ENCODE assay signal across 8 cellular contexts in genomic region chr2:230957756-230958391, GRCh38. TPM values are rescaled to one million over a fixed set of nuclear protein-coding genes. Genes with fewer than 3 reads are reported as not detected.
A peak's percentile ranks its signal among the peaks of the same experiment; 100 is the strongest.
DNase-seq lines count a peak whose midpoint lies in the region; ATAC-seq lines count a peak whose summit lies in the region.

No MANE protein-coding gene starts in this region.

- peak overlapping the region; percentile 69 for H3K4me3 Mint-ChIP-seq in T-helper 1 cell treated with Interleukin-12 subunit alpha and Interleukin-12 subunit beta and Interleukin-4 antibody, amounts not matched to agents 30 μg/mL and 1 μg/mL, for 36 hours
- peak overlapping the region; percentile 79 for H3K4me3 Mint-ChIP-seq in activated T-helper 1 cell treated with anti-CD3 and anti-CD28 coated beads, Interleukin-12 subunit alpha, Interleukin-12 subunit beta, Interleukin-2, Interleukin-4 antibody, amounts not matched to agents 30 ng/mL and 10 ng/mL and 1 ng/mL, durations not matched to agents 14 hours and 24 hours and 36 hours
- H3K4me3 Mint-ChIP-seq in stimulated activated naive CD8-positive, alpha-beta T cell treated with anti-CD3 and anti-CD28 coated beads, Interleukin-15, amount 100 ng/mL, for 72 hours: peak overlapping the region; percentile 91 to 96

- H3K9me3 ChIP-seq in iPS-18a (ENCODE audit: control insufficient read depth, low read depth, low read length): no peaks in the 10 kb centered on the region

- peak overlapping the region; percentile 60 for H3K9ac ChIP-seq in iPS-18a (ENCODE audit: low read length)

- intact Hi-C loops in activated T-helper 1 cell treated with anti-CD3 and anti-CD28 coated beads, Interleukin-12 subunit alpha, Interleukin-12 subunit beta, Interleukin-2, Interleukin-4 antibody, amounts not matched to agents 30 ng/mL and 10 ng/mL and 1 ng/mL, durations not matched to agents 14 hours and 24 hours and 36 hours (cut with micrococcal nuclease): loop anchor here (1.0 to 2.0 kb wide), 5 partner anchors 16 to 53 kb away; partner anchors contain the start of gene GPR55

- peak overlapping the region; percentile 60 for H3K4me3 ChIP-seq in iPS-18a (ENCODE audit: low read length)

- peaks cover 87% of the 10 kb centered on the region for H3K27me3 Mint-ChIP-seq in T-helper 1 cell treated with Interleukin-12 subunit alpha and Interleukin-12 subunit beta and Interleukin-4 antibody, amounts not matched to agents 30 μg/mL and 1 μg/mL, for 36 hours (ENCODE audit: low read depth)
- H3K27me3 Mint-ChIP-seq in activated T-helper 1 cell treated with anti-CD3 and anti-CD28 coated beads, Interleukin-12 subunit alpha, Interleukin-12 subunit beta, Interleukin-2, Interleukin-4 antibody, amounts not matched to agents 30 ng/mL and 10 ng/mL and 1 ng/mL, durations not matched to agents 14 hours and 24 hours and 36 hours (ENCODE audit: insufficient read depth): peaks cover 81% of the 10 kb centered on the region
- peaks cover 15% of the 10 kb centered on the region for H3K27me3 Mint-ChIP-seq in stimulated activated naive CD8-positive, alpha-beta T cell treated with anti-CD3 and anti-CD28 coated beads, Interleukin-15, amount 100 ng/mL, for 72 hours

- no peaks in the 10 kb centered on the region for H3K9me3 Mint-ChIP-seq in T-helper 1 cell treated with Interleukin-12 subunit alpha and Interleukin-12 subunit beta and Interleukin-4 antibody, amounts not matched to agents 30 μg/mL and 1 μg/mL, for 36 hours
- H3K9me3 Mint-ChIP-seq in activated T-helper 1 cell treated with anti-CD3 and anti-CD28 coated beads, Interleukin-12 subunit alpha, Interleukin-12 subunit beta, Interleukin-2, Interleukin-4 antibody, amounts not matched to agents 30 ng/mL and 10 ng/mL and 1 ng/mL, durations not matched to agents 14 hours and 24 hours and 36 hours: no peaks in the 10 kb centered on the region
- no peaks in the 10 kb centered on the region for H3K9me3 Mint-ChIP-seq in stimulated activated naive CD8-positive, alpha-beta T cell treated with anti-CD3 and anti-CD28 coated beads, Interleukin-15, amount 100 ng/mL, for 72 hours

- H3K27me3 ChIP-seq in iPS-18a (ENCODE audit: control insufficient read depth, insufficient read depth, low read length): peaks cover 28% of the 10 kb centered on the region

- H3K36me3 ChIP-seq in iPS-18a (ENCODE audit: control insufficient read depth, low read depth, low read length): no peaks in the 10 kb centered on the region

- peaks cover 2% of the 10 kb centered on the region for H3K36me3 Mint-ChIP-seq in T-helper 1 cell treated with Interleukin-12 subunit alpha and Interleukin-12 subunit beta and Interleukin-4 antibody, amounts not matched to agents 30 μg/mL and 1 μg/mL, for 36 hours (ENCODE audit: low read depth)
- no peaks in the 10 kb centered on the region for H3K36me3 Mint-ChIP-seq in activated T-helper 1 cell treated with anti-CD3 and anti-CD28 coated beads, Interleukin-12 subunit alpha, Interleukin-12 subunit beta, Interleukin-2, Interleukin-4 antibody, amounts not matched to agents 30 ng/mL and 10 ng/mL and 1 ng/mL, durations not matched to agents 14 hours and 24 hours and 36 hours (ENCODE audit: low read depth)

- H3K27ac ChIP-seq in iPS-18a (ENCODE audit: low read length) (no peak overlapping the region), caudate nucleus (ENCODE audit: low read depth, low read length) (no peak overlapping the region)

- no peak for ATAC-seq in stimulated activated naive CD8-positive, alpha-beta T cell treated with anti-CD3 and anti-CD28 coated beads, Interleukin-15, amount 100 ng/mL, for 72 hours
- no peak for ATAC-seq in GM21447 (IDR thresholded peaks at IDR 0.05; ENCODE audit: unreplicated experiment)

- DNase-seq in T-helper 1 cell: no peak
- DNase-seq in activated T-helper 1 cell treated with anti-CD3 and anti-CD28 coated beads, Interleukin-12 subunit alpha, Interleukin-12 subunit beta, Interleukin-2, Interleukin-4 antibody, amounts not matched to agents 30 ng/mL and 10 ng/mL and 1 ng/mL, durations not matched to agents 14 hours and 24 hours and 36 hours (ENCODE audit: low spot score): no peak
- DNase-seq in stimulated activated naive CD8-positive, alpha-beta T cell treated with anti-CD3 and anti-CD28 coated beads, Interleukin-15, amount 100 ng/mL, for 72 hours: no peak
- no peak for DNase-seq in caudate nucleus (lab: John Stamatoyannopoulos, UW)
- no peak for DNase-seq in 8988T

- peaks cover 14% of the 10 kb centered on the region for H3K4me1 Mint-ChIP-seq in T-helper 1 cell treated with Interleukin-12 subunit alpha and Interleukin-12 subunit beta and Interleukin-4 antibody, amounts not matched to agents 30 μg/mL and 1 μg/mL, for 36 hours (ENCODE audit: low read depth)
- peaks cover 29% of the 10 kb centered on the region for H3K4me1 Mint-ChIP-seq in activated T-helper 1 cell treated with anti-CD3 and anti-CD28 coated beads, Interleukin-12 subunit alpha, Interleukin-12 subunit beta, Interleukin-2, Interleukin-4 antibody, amounts not matched to agents 30 ng/mL and 10 ng/mL and 1 ng/mL, durations not matched to agents 14 hours and 24 hours and 36 hours (ENCODE audit: low read depth)
- H3K4me1 Mint-ChIP-seq in stimulated activated naive CD8-positive, alpha-beta T cell treated with anti-CD3 and anti-CD28 coated beads, Interleukin-15, amount 100 ng/mL, for 72 hours: peaks cover 75% of the 10 kb centered on the region

- H3K27ac Mint-ChIP-seq in T-helper 1 cell treated with Interleukin-12 subunit alpha and Interleukin-12 subunit beta and Interleukin-4 antibody, amounts not matched to agents 30 μg/mL and 1 μg/mL, for 36 hours: no peak overlapping the region
- H3K27ac Mint-ChIP-seq in activated T-helper 1 cell treated with anti-CD3 and anti-CD28 coated beads, Interleukin-12 subunit alpha, Interleukin-12 subunit beta, Interleukin-2, Interleukin-4 antibody, amounts not matched to agents 30 ng/mL and 10 ng/mL and 1 ng/mL, durations not matched to agents 14 hours and 24 hours and 36 hours: peak overlapping the region; percentile 19
- peak overlapping the region; percentile 96 to 99 for H3K27ac Mint-ChIP-seq in stimulated activated naive CD8-positive, alpha-beta T cell treated with anti-CD3 and anti-CD28 coated beads, Interleukin-15, amount 100 ng/mL, for 72 hours

- peaks cover 9% of the 10 kb centered on the region for H3K4me1 ChIP-seq in iPS-18a (ENCODE audit: control insufficient read depth, low read depth, low read length)

RNA-seq across cellular contexts. Expression of gene GPR55, which starts 32.8 kb away (rescaled TPM):
- 0.13 and 0.29 TPM in 2 replicates for total RNA-seq in activated T-helper 1 cell treated with anti-CD3 and anti-CD28 coated beads, Interleukin-12 subunit alpha, Interleukin-12 subunit beta, Interleukin-2, Interleukin-4 antibody, amounts not matched to agents 30 ng/mL and 10 ng/mL and 1 ng/mL, durations not matched to agents 14 hours and 24 hours and 36 hours

RNA-seq across cellular contexts. Expression of gene SPATA3, which starts 38.0 kb away (rescaled TPM):
- not detected in 2 replicates for total RNA-seq in activated T-helper 1 cell treated with anti-CD3 and anti-CD28 coated beads, Interleukin-12 subunit alpha, Interleukin-12 subunit beta, Interleukin-2, Interleukin-4 antibody, amounts not matched to agents 30 ng/mL and 10 ng/mL and 1 ng/mL, durations not matched to agents 14 hours and 24 hours and 36 hours
